8 cellular contexts compared by ENCODE assay signal in the genomic region with DNA sequence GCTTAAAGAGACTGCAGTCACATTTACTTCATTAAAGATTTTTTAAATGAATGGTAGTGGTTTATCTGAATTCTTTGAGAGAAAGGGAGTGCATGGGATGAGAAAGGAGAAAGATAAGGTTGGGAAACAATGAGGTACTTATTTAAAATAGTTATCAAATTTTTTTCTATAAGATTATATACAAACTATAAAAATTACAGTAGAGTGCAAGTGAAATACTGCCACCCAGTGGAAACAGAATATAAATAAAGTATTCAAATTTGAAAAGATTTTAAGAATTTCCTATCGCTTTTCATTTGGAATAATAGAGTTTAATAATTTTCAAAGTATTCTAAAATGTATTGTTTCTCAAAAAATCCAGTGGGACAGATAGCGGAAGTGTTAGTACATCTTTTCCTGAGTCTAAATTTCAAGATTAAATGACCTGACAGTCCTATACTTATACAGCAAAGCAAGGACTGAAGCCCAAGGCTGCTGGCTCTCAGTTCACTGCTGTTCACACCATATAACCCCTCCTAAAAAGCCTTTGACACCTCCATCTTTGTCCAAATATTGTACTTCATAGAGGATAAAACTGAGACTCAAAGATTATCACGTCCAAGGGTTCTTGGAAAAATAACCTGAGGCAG. TPM values are rescaled to one million over a fixed set of nuclear protein-coding genes. Genes with fewer than 3 reads are reported as not detected.
DNase-seq lines count a peak whose midpoint lies in the region; ATAC-seq, FAIRE-seq and TF ChIP-seq lines count a peak whose summit lies in the region.

No MANE protein-coding gene starts in this region.

- H3K27ac ChIP-seq in SK-N-SH (ENCODE audit: low read depth in 2 of 2, low read length in 1 of 2) (no peak overlapping the region), small intestine (ENCODE audit: low read depth in 1 of 2, low read length in 1 of 2) (no peak overlapping the region)

- no peaks in the 10 kb centered on the region for H3K9me3 ChIP-seq in SK-N-SH
- H3K9me3 ChIP-seq in small intestine (ENCODE audit: control insufficient read depth, low read depth): no peaks in the 10 kb centered on the region

- H4K20me1 ChIP-seq in SK-N-SH (ENCODE audit: insufficient read depth): no peaks in the 10 kb centered on the region

- FAIRE-seq in small intestine (lab: Jason Lieb, UNC): peak; percentile 81

- no peak overlapping the region for H2AFZ ChIP-seq in SK-N-SH (ENCODE audit: low read depth)

- H3K27me3 ChIP-seq in SK-N-SH (ENCODE audit: insufficient read depth) (no peaks in the 10 kb centered on the region), small intestine (ENCODE audit: control insufficient read depth in 2 of 2, insufficient read depth in 2 of 2, low read length in 2 of 2) (no peaks in the 10 kb centered on the region)

- peak; percentile 51 for TF ChIP-seq RAD21 in SK-N-SH (IDR thresholded peaks at IDR 0.05; ENCODE audit: low read length)

- peaks cover 3% of the 10 kb centered on the region for H3K36me3 Mint-ChIP-seq in endothelial cell (ENCODE audit: low read depth, unreplicated experiment)

- H3K4me3 ChIP-seq in SK-N-SH (ENCODE audit: low read depth in 2 of 2, low read length in 1 of 2) (no peak overlapping the region), small intestine (ENCODE audit: low read depth in 1 of 2, low read length in 2 of 2) (no peak overlapping the region)

- H3K27ac Mint-ChIP-seq in endothelial cell (ENCODE audit: unreplicated experiment): no peak overlapping the region

- H3K4me1 ChIP-seq in SK-N-SH (ENCODE audit: control insufficient read depth in 1 of 2, insufficient read depth in 2 of 2, low read depth in 1 of 2, low read length in 1 of 2) (peaks cover 0 to 9% of the 10 kb centered on the region in 2 experiments; a peak in 2 of 4 replicates), small intestine (ENCODE audit: control insufficient read depth in 2 of 2, insufficient read depth in 1 of 2, low read depth in 1 of 2, low read length in 1 of 2) (no peaks in the 10 kb centered on the region)

- peak; percentile 63 for TF ChIP-seq CTCF in SK-N-SH (IDR thresholded peaks at IDR 0.05)
- TF ChIP-seq CTCF in endothelial cell (IDR thresholded peaks at IDR 0.05; ENCODE audit: unreplicated experiment): peak; percentile 77

- peaks cover 2% of the 10 kb centered on the region for H3K27me3 Mint-ChIP-seq in endothelial cell (ENCODE audit: unreplicated experiment)

- 41% methylated on average over 3 of the region's 3 CpGs for WGBS in SK-N-SH (ENCODE audit: low lambda C conversion rate)
- WGBS in small intestine, 3 donors: 39 to 58% (median 53%) methylated on average over 3 of the region's 3 CpGs

- peaks cover 13% of the 10 kb centered on the region for H3F3A ChIP-seq in SK-N-SH (replicated peaks; ENCODE audit: insufficient read depth)

- no peaks in the 10 kb centered on the region for H3K9me3 Mint-ChIP-seq in endothelial cell (ENCODE audit: unreplicated experiment)

- no peak for TF ChIP-seq EP300 in SK-N-SH (IDR thresholded peaks at IDR 0.05; ENCODE audit: borderline replicate concordance in 1 of 2, low read depth in 1 of 2, low read length in 1 of 2)

- peak; percentile 9 for DNase-seq in SK-N-SH
- DNase-seq in NCI-H69 (lab: John Stamatoyannopoulos, UW): peak; percentile 38
- DNase-seq in endothelial cell (ENCODE audit: low spot score): no peak
- no peak for DNase-seq in small intestine
- DNase-seq in NK-92 (lab: John Stamatoyannopoulos, UW; ENCODE audit: unreplicated experiment): no peak
- no peak for DNase-seq in activated CD4-positive, alpha-beta T cell treated with anti-CD3 and anti-CD28 coated beads, Interleukin-2, amount 50 U/mL, for 1 hour

- CTCF ChIA-PET in SK-N-SH (lab: Yijun Ruan, JAX): interaction anchor here (0.6 to 1.7 kb wide), 25 partner anchors 9 to 1156 kb away, joined by 3 to 15 read pairs (median 4); no protein-coding TSS in a partner anchor

- H3K36me3 ChIP-seq in SK-N-SH (replicated peaks in 1 of 2; ENCODE audit: control insufficient read depth in 1 of 2, insufficient read depth in 2 of 2, low read length in 1 of 2) (no peaks in the 10 kb centered on the region), small intestine (ENCODE audit: control insufficient read depth in 2 of 2, insufficient read depth in 2 of 2, low read length in 2 of 2) (no peaks in the 10 kb centered on the region)

- H3K9ac ChIP-seq in SK-N-SH: no peak overlapping the region

- 0 out of 2 replicates have a peak, but pooled peaks cover 3% of the 10 kb centered on the region for H3K9me2 ChIP-seq in SK-N-SH

- H3K4me2 ChIP-seq in SK-N-SH: no peak overlapping the region

- peaks cover 4% of the 10 kb centered on the region for H3K4me1 Mint-ChIP-seq in endothelial cell (ENCODE audit: unreplicated experiment)

- no peak overlapping the region for H3K4me3 Mint-ChIP-seq in endothelial cell (ENCODE audit: unreplicated experiment)

- no peak for ATAC-seq in SK-N-SH treated with all-trans-retinoic acid at 6 μM for 48 hours
- ATAC-seq in GM21423 (IDR thresholded peaks at IDR 0.05; ENCODE audit: unreplicated experiment): no peak

- POLR2A ChIA-PET in SK-N-SH (lab: Yijun Ruan, JAX): no interaction called here

- H3K79me2 ChIP-seq in SK-N-SH (ENCODE audit: insufficient read depth): no peaks in the 10 kb centered on the region

TF ChIP-seq in SK-N-SH, 30 proteins besides CTCF, POLR2A, EP300 and RAD21 (continues in another document):
- no peak for TF ChIP-seq FOXJ3 (CRISPR knock-in tag; IDR thresholded peaks at IDR 0.05)
- no peak for TF ChIP-seq YY1 (IDR thresholded peaks at IDR 0.05; ENCODE audit: low read depth)
- no peak for TF ChIP-seq PBX3 (IDR thresholded peaks at IDR 0.05)
- no peak for TF ChIP-seq MEF2A (IDR thresholded peaks at IDR 0.05; ENCODE audit: borderline replicate concordance, low read depth)

TF ChIP-seq in SK-N-SH treated with all-trans-retinoic acid at 6 μM for 48 hours, 23 proteins besides CTCF, POLR2A, EP300 and RAD21:
- no peak for TF ChIP-seq ZNF8 (CRISPR knock-in tag; IDR thresholded peaks at IDR 0.05)
TF ChIP-seq in SK-N-SH treated with all-trans-retinoic acid at 6 μM for 48 hours: peak in this region for 0.

RNA-seq across cellular contexts. Expression of gene EPM2A, which starts 31.1 kb away (rescaled TPM):
- polyA plus RNA-seq in SK-N-SH (2012; rRNA removed) (2.7 and 3.9 TPM in 2 replicates), small intestine (1 to 10 TPM; 1.8 to 3.4 (median 1.9) TPM)
- polyA plus RNA-seq in SK-N-SH (2012; cell fraction: cytosol; rRNA removed): 2.4 and 3.1 TPM in 2 replicates
- 3.0 and 4.8 TPM in 2 replicates for polyA plus RNA-seq in SK-N-SH (2012; cell fraction: nucleus; rRNA removed)
- 6.1 TPM for total RNA-seq in endothelial cell (ENCODE audit: unreplicated experiment)

Comparison
In these comparisons a context has a peak if more than half of its experiments do, and no peak if none do; other contexts are left out.
1. DNase-seq: peak in SK-N-SH (single experiment) and NCI-H69 (single experiment); none in endothelial cell (single experiment), small intestine (single experiment), NK-92 (single experiment) and activated CD4-positive, alpha-beta T cell treated with anti-CD3 and anti-CD28 coated beads, Interleukin-2, amount 50 U/mL, for 1 hour (single experiment).